ENCODE assay signal across 8 cellular contexts in the genomic region with DNA sequence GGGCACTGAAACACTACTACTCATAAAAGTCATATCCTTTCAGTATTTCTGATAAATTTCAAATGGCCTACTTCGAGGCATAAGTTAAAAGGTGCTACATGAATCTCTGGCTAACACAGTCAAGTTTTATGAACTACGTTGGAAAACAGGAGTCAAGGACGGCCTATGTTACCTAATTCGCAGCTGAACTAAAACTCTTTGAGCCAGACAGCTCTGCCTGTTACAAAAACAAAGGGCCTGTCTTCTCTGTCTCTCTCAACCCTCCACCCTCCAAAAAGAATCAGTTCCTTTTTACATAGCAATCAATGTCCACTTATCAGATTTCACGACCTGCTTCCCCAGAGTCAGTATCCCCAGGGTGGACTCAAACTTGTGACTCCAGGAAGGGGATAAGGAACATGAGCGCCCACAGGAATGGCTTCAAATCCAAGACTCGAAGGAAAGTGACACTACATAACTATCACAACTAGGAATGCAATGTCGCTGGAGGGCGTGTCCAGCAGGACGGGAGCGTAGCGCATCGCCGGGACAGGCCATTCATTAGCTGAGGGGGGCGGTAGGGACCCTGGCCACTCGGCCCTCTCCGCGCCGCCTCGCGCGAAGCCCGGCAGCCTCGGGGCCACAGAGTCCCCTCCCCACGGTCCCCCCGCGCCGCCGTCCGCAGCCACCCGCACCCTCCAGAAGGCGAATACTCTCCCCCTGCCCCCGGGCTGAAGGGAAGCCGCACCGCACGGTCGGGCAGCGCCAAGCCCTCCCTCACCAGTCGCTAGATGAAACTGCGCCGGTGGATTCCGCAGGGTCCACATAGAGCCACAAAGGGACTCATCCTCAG. TPM values are rescaled to one million over a fixed set of nuclear protein-coding genes. Genes with fewer than 3 reads are reported as not detected.
DNase-seq lines count a peak whose midpoint lies in the region; ATAC-seq and TF ChIP-seq lines count a peak whose summit lies in the region.

No MANE protein-coding gene starts in this region.

- H3K36me3 Mint-ChIP-seq in stimulated activated naive CD8-positive, alpha-beta T cell treated with anti-CD3 and anti-CD28 coated beads, Interleukin-15, Interleukin-2, amounts not matched to agents 100 ng/mL and 50 ng/mL, for 24 hours (ENCODE audit: low read depth), result peaks cover 27% of the 10 kb centered on the region

- H3K4me1 Mint-ChIP-seq in stimulated activated naive CD8-positive, alpha-beta T cell treated with anti-CD3 and anti-CD28 coated beads, Interleukin-15, Interleukin-2, amounts not matched to agents 100 ng/mL and 50 ng/mL, for 24 hours (ENCODE audit: low read depth), result peaks cover 50% of the 10 kb centered on the region

- DNase-seq in activated CD4-positive, CD25-positive, alpha-beta regulatory T cell treated with anti-CD3 and anti-CD28 coated beads, Interleukin-2, amount 50 U/mL, for 72 hours, result no peak
- DNase-seq in dermis blood vessel endothelial cell (peak; percentile 72), left lung (peak; percentile 64 to 88)

- H3K4me1 ChIP-seq in HUES6 (ENCODE audit: control insufficient read depth, insufficient read depth, low read length) (peaks cover 9% of the 10 kb centered on the region), left lung (peaks cover 25 to 45% of the 10 kb centered on the region in 2 donors)

- intact Hi-C loops in left lung (cut with DNase I), result no loop called here

- H3K27me3 ChIP-seq in HUES6 (ENCODE audit: control insufficient read depth, insufficient read depth, low read length) (no peaks in the 10 kb centered on the region), left lung (no peaks in the 10 kb centered on the region)

- no peaks in the 10 kb centered on the region for H3K27me3 Mint-ChIP-seq in stimulated activated naive CD8-positive, alpha-beta T cell treated with anti-CD3 and anti-CD28 coated beads, Interleukin-15, Interleukin-2, amounts not matched to agents 100 ng/mL and 50 ng/mL, for 24 hours

- TF ChIP-seq CTCF in left lung (IDR thresholded peaks at IDR 0.05), result no peak

- peak overlapping the region; percentile 93 for H3K27ac Mint-ChIP-seq in stimulated activated naive CD8-positive, alpha-beta T cell treated with anti-CD3 and anti-CD28 coated beads, Interleukin-15, Interleukin-2, amounts not matched to agents 100 ng/mL and 50 ng/mL, for 24 hours

- H3K4me3 ChIP-seq in HUES6 (ENCODE audit: low read depth, low read length) (peak overlapping the region; percentile 72), left lung (peak overlapping the region; percentile 64 to 72)

- 0 out of 2 replicates have a peak, but pooled peaks cover 2% of the 10 kb centered on the region for H3K9me3 ChIP-seq in HUES6 (ENCODE audit: control insufficient read depth, insufficient read depth, low read depth, low read length)
- H3K9me3 ChIP-seq in left lung, result no peaks in the 10 kb centered on the region

- H3K36me3 ChIP-seq in HUES6 (ENCODE audit: control insufficient read depth, insufficient read depth, low read length), result peaks cover 11% of the 10 kb centered on the region
- peaks cover 0 to 4% of the 10 kb centered on the region in 2 donors for H3K36me3 ChIP-seq in left lung

- H3K27ac ChIP-seq in HUES6 (ENCODE audit: low read depth, low read length), result peak overlapping the region; percentile 96
- peak overlapping the region; percentile 93 to 95 for H3K27ac ChIP-seq in left lung

- H3K4me3 Mint-ChIP-seq in stimulated activated naive CD8-positive, alpha-beta T cell treated with anti-CD3 and anti-CD28 coated beads, Interleukin-15, Interleukin-2, amounts not matched to agents 100 ng/mL and 50 ng/mL, for 24 hours, result peak overlapping the region; percentile 95

- peak overlapping the region; percentile 97 for H3K9ac ChIP-seq in HUES6 (ENCODE audit: low read length)

- ATAC-seq in activated CD4-positive, CD25-positive, alpha-beta regulatory T cell treated with anti-CD3 and anti-CD28 coated beads, Interleukin-2, amount 50 U/mL, for 24 hours, result peak; percentile 60 to 65
- ATAC-seq in GM21717 (IDR thresholded peaks at IDR 0.05; ENCODE audit: unreplicated experiment) (peak; percentile 55), SK-N-SH treated with all-trans-retinoic acid at 6 μM for 48 hours (peak; percentile 73), left lung (peak; percentile 64)

- no peaks in the 10 kb centered on the region for H3K9me3 Mint-ChIP-seq in stimulated activated naive CD8-positive, alpha-beta T cell treated with anti-CD3 and anti-CD28 coated beads, Interleukin-15, Interleukin-2, amounts not matched to agents 100 ng/mL and 50 ng/mL, for 24 hours

TF ChIP-seq in SK-N-SH treated with all-trans-retinoic acid at 6 μM for 48 hours, 23 proteins besides CTCF, POLR2A, EP300 and RAD21:
- TF ChIP-seq OSR1 (CRISPR knock-in tag; IDR thresholded peaks at IDR 0.05) (no peak), ZFP3 (CRISPR knock-in tag; IDR thresholded peaks at IDR 0.05) (0 out of 2 replicates have a peak, but pooled peaks have one; percentile 3), TOX (CRISPR knock-in tag; IDR thresholded peaks at IDR 0.05; ENCODE audit: borderline replicate concordance) (no peak)

RNA-seq across cellular contexts. Expression of a gene that starts 0.5 kb away (rescaled TPM):
- total RNA-seq in dermis blood vessel endothelial cell (42.2 and 47.0 TPM in 2 replicates), left lung (10 to 100 TPM; 34.9 to 45.4 TPM)
